In genomic region chr5:927172-928015, GRCh38 we compare ENCODE assay signal across 1 cellular context.
TF ChIP-seq lines count a peak whose summit lies in the region.

No MANE protein-coding gene starts in this region.

TF ChIP-seq in K562, 482 proteins besides CTCF, POLR2A, EP300 and RAD21 (continued from another document):
- TF ChIP-seq, protein P1, sequence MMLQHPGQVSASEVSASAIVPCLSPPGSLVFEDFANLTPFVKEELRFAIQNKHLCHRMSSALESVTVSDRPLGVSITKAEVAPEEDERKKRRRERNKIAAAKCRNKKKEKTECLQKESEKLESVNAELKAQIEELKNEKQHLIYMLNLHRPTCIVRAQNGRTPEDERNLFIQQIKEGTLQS (IDR thresholded peaks at IDR 0.05): peak; percentile 84
- TF ChIP-seq, protein P1 (CRISPR knock-in tag; conservative IDR thresholded peaks at IDR 0.05): no peak
- TF ChIP-seq JUND (IDR thresholded peaks at IDR 0.05; ENCODE audit: borderline replicate concordance, low read depth, low read length): 0 out of 2 replicates have a peak, but pooled peaks have one; percentile 12
- no peak; the same call in 2 of the 3 replicates for TF ChIP-seq JUND (tag; IDR thresholded peaks at IDR 0.05; ENCODE audit: borderline replicate concordance, low read depth, low read length)
- TF ChIP-seq, protein P2, sequence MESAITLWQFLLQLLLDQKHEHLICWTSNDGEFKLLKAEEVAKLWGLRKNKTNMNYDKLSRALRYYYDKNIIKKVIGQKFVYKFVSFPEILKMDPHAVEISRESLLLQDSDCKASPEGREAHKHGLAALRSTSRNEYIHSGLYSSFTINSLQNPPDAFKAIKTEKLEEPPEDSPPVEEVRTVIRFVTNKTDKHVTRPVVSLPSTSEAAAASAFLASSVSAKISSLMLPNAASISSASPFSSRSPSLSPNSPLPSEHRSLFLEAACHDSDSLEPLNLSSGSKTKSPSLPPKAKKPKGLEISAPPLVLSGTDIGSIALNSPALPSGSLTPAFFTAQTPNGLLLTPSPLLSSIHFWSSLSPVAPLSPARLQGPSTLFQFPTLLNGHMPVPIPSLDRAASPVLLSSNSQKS (CRISPR knock-in tag; IDR thresholded peaks at IDR 0.05): no peak
- TF ChIP-seq, protein P3, sequence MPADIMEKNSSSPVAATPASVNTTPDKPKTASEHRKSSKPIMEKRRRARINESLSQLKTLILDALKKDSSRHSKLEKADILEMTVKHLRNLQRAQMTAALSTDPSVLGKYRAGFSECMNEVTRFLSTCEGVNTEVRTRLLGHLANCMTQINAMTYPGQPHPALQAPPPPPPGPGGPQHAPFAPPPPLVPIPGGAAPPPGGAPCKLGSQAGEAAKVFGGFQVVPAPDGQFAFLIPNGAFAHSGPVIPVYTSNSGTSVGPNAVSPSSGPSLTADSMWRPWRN (IDR thresholded peaks at IDR 0.05; ENCODE audit: low read depth): no peak
- TF ChIP-seq NFE2L1 (tag; IDR thresholded peaks at IDR 0.05; ENCODE audit: borderline replicate concordance, low read depth): no peak
- TF ChIP-seq KLF16 (IDR thresholded peaks at IDR 0.05): no peak
- no peak for TF ChIP-seq ZNF609 (CRISPR knock-in tag; IDR thresholded peaks at IDR 0.05; ENCODE audit: borderline replicate concordance)
- TF ChIP-seq NFYB (IDR thresholded peaks at IDR 0.05; ENCODE audit: extremely low read depth, insufficient read length): no peak
- TF ChIP-seq ILF3 (IDR thresholded peaks at IDR 0.05; ENCODE audit: borderline replicate concordance): no peak
- TF ChIP-seq ATF6 (CRISPR knock-in tag; IDR thresholded peaks at IDR 0.05): no peak
- TF ChIP-seq U2AF2 (optimal IDR thresholded peaks at IDR 0.05; ENCODE audit: low read depth, low read length): no peak
- TF ChIP-seq SOX6 (IDR thresholded peaks at IDR 0.05): no peak
- no peak for TF ChIP-seq ATF1 (CRISPR knock-in tag; IDR thresholded peaks at IDR 0.05)
- TF ChIP-seq ATF1 (tag; IDR thresholded peaks at IDR 0.05): peak; percentile 40; the same call in 1 of the 2 replicates
- 0 out of 2 replicates have a peak, but pooled peaks have one; percentile 29 for TF ChIP-seq JUNB (CRISPR knock-in tag; conservative IDR thresholded peaks at IDR 0.05)
- TF ChIP-seq ATF7 (IDR thresholded peaks at IDR 0.05): peak; percentile 23; the same call in 1 of the 2 replicates
- TF ChIP-seq TRIM25 (IDR thresholded peaks at IDR 0.05; ENCODE audit: borderline replicate concordance): no peak
